Comparison of ENCODE assay signal across 28 cellular contexts in the genomic region with DNA sequence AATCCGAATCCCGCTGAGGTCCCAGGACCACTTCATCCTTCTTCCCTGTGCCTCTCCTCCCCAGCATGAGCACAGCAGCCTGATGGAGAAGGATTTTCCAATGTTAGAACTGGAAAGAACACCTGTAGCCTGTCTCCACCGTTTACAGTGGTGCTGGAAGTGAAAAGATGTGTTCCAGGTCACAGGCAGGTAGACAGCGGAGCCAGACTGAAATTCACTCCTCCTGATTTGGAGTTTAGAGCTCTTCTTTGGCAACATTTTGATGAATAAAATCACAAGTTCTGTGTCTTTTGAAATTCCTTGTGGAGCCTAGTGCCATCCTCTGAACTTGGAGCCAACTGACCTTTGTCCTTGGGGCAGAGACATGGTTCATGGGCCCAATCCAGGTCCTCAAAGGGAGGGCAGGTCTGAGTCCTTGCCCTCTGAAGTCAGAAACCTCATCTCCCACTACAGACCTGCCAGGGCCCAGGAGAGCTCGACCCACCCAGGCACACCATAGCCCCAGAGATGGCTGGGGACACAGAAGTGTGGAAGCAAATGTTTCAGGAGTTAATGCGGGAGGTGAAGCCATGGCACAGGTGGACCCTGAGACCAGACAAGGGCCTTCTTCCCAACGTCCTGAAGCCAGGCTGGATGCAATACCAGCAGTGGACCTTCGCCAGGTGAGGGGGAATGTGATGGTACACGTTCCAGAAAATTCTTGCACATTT. TPM values are rescaled to one million over a fixed set of nuclear protein-coding genes. Genes with fewer than 3 reads are reported as not detected.
DNase-seq lines count a peak whose midpoint lies in the region; ATAC-seq, FAIRE-seq and TF ChIP-seq lines count a peak whose summit lies in the region.
"Had no signal": no experiment of that assay in that cellular context is flagged by ENCODE, and none has a peak within 500 bp of the region (broad histone marks: within the 10 kb centered on the region; RNA-seq: fewer than 3 reads in every experiment).

A gene (plus strand): TSS at position 421 of the 710 bp plus-strand sequence. CDS start 87 bp downstream, at position 508.

- FAIRE-seq in astrocyte (lab: Jason Lieb, UNC): no peak
- FAIRE-seq: GM18507 had no signal

- H3K27ac Mint-ChIP-seq in stimulated activated naive CD8-positive, alpha-beta T cell treated with anti-CD3 and anti-CD28 coated beads, Interleukin-15, amount 100 ng/mL, for 72 hours: peak within 1 kb of the TSS; percentile 64 to 76
- H3K27ac Mint-ChIP-seq in astrocyte (ENCODE audit: unreplicated experiment) (peak within 1 kb of the TSS; percentile 53), neural crest cell (ENCODE audit: unreplicated experiment) (peak within 1 kb of the TSS; percentile 43)
- H3K27ac Mint-ChIP-seq: activated B cell treated with CpG ODN at 0.5 μM for 24 hours; activated CD4-positive, alpha-beta T cell treated with anti-CD3 and anti-CD28 coated beads, Interleukin-2, amount 10 ng/mL, durations not matched to agents 7 days and 5 days; activated naive CD8-positive, alpha-beta T cell treated with anti-CD3 and anti-CD28 coated beads, Interleukin-2, amount 50 U/mL, for 24 hours; activated T-cell treated with anti-CD3 and anti-CD28 coated beads, Interleukin-2, amount 50 U/mL, for 72 hours; CD4-positive, alpha-beta T cell; memory B cell had no signal

- peak within 1 kb of the TSS; percentile 78 for H3K27ac ChIP-seq in astrocyte (ENCODE audit: low read depth, low read length)
- H3K27ac ChIP-seq: coronary artery, right atrium auricular region, SJCRH30, upper lobe of left lung had no signal

- peaks cover 7% of the 10 kb centered on the region for H3K4me1 Mint-ChIP-seq in stimulated activated naive CD8-positive, alpha-beta T cell treated with anti-CD3 and anti-CD28 coated beads, Interleukin-15, amount 100 ng/mL, for 72 hours
- H3K4me1 Mint-ChIP-seq in astrocyte (ENCODE audit: low read depth, unreplicated experiment) (peaks cover 32% of the 10 kb centered on the region), neural crest cell (no peaks in the 10 kb centered on the region)

- no peaks in the 10 kb centered on the region for H3K27me3 Mint-ChIP-seq in stimulated activated naive CD8-positive, alpha-beta T cell treated with anti-CD3 and anti-CD28 coated beads, Interleukin-15, amount 100 ng/mL, for 72 hours
- peaks cover 10% of the 10 kb centered on the region for H3K27me3 Mint-ChIP-seq in astrocyte (ENCODE audit: low read depth, unreplicated experiment)
- H3K27me3 Mint-ChIP-seq in neural crest cell (ENCODE audit: low read depth): peaks cover 3% of the 10 kb centered on the region
- H3K27me3 Mint-ChIP-seq: activated B cell treated with CpG ODN at 0.5 μM for 24 hours; activated CD4-positive, alpha-beta T cell treated with anti-CD3 and anti-CD28 coated beads, Interleukin-2, amount 10 ng/mL, durations not matched to agents 7 days and 5 days; activated naive CD8-positive, alpha-beta T cell treated with anti-CD3 and anti-CD28 coated beads, Interleukin-2, amount 50 U/mL, for 24 hours; CD4-positive, alpha-beta T cell; memory B cell had no signal

- H3K4me3 Mint-ChIP-seq in stimulated activated naive CD8-positive, alpha-beta T cell treated with anti-CD3 and anti-CD28 coated beads, Interleukin-15, amount 100 ng/mL, for 72 hours: no peak within 1 kb of the TSS
- no peak within 1 kb of the TSS for H3K4me3 Mint-ChIP-seq in astrocyte (ENCODE audit: unreplicated experiment)
- no peak within 1 kb of the TSS for H3K4me3 Mint-ChIP-seq in neural crest cell
- H3K4me3 Mint-ChIP-seq: activated B cell treated with CpG ODN at 0.5 μM for 24 hours; activated CD4-positive, alpha-beta T cell treated with anti-CD3 and anti-CD28 coated beads, Interleukin-2, amount 10 ng/mL, durations not matched to agents 7 days and 5 days; activated naive CD8-positive, alpha-beta T cell treated with anti-CD3 and anti-CD28 coated beads, Interleukin-2, amount 50 U/mL, for 24 hours; activated T-cell treated with anti-CD3 and anti-CD28 coated beads, Interleukin-2, amount 50 U/mL, for 72 hours; CD4-positive, alpha-beta T cell; memory B cell had no signal

- H3K27me3 ChIP-seq in astrocyte (ENCODE audit: insufficient read depth, low read length): no peaks in the 10 kb centered on the region
- H3K27me3 ChIP-seq: right atrium auricular region, SJCRH30, upper lobe of left lung had no signal

- H4K20me1 ChIP-seq in astrocyte (ENCODE audit: insufficient read depth, low read length): no peaks in the 10 kb centered on the region

- H3K36me3 ChIP-seq in astrocyte (ENCODE audit: insufficient read depth, low read length): no peaks in the 10 kb centered on the region
- H3K36me3 ChIP-seq: right atrium auricular region, SJCRH30, upper lobe of left lung had no signal

- no peaks in the 10 kb centered on the region for H3K9me3 ChIP-seq in astrocyte (ENCODE audit: insufficient read depth, low read depth, low read length)
- H3K9me3 ChIP-seq: right atrium auricular region, SJCRH30, upper lobe of left lung had no signal

- no peak within 1 kb of the TSS for H2AFZ ChIP-seq in astrocyte (ENCODE audit: low read depth, low read length)

- TF ChIP-seq CTCF in astrocyte (IDR thresholded peaks at IDR 0.05; ENCODE audit: insufficient read depth, low read depth, low read length): no peak
- TF ChIP-seq CTCF in neural crest cell (conservative IDR thresholded peaks at IDR 0.05): no peak

- peaks cover 30% of the 10 kb centered on the region for H3K4me1 ChIP-seq in astrocyte (ENCODE audit: insufficient read depth, low read length)
- H3K4me1 ChIP-seq: upper lobe of left lung had no signal

- ATAC-seq in stimulated activated naive CD8-positive, alpha-beta T cell treated with anti-CD3 and anti-CD28 coated beads, Interleukin-15, amount 100 ng/mL, for 72 hours: no peak
- no peak for ATAC-seq in stimulated activated naive CD8-positive, alpha-beta T cell treated with anti-CD3 and anti-CD28 coated beads, Interleukin-15, Interleukin-2, amounts not matched to agents 100 U/mL and 50 U/mL, for 24 hours
- ATAC-seq: activated T-cell treated with anti-CD3 and anti-CD28 coated beads, Interleukin-2, amount 50 U/mL, for 72 hours had no signal

- H3K79me2 ChIP-seq in astrocyte (ENCODE audit: insufficient read depth, low read length): no peaks in the 10 kb centered on the region

- H3K36me3 Mint-ChIP-seq in astrocyte (ENCODE audit: low read depth, unreplicated experiment): peaks cover 1% of the 10 kb centered on the region
- peaks cover 4% of the 10 kb centered on the region for H3K36me3 Mint-ChIP-seq in neural crest cell (ENCODE audit: low read depth)
- H3K36me3 Mint-ChIP-seq: memory B cell had no signal

- DNase-seq in stimulated activated naive CD8-positive, alpha-beta T cell treated with anti-CD3 and anti-CD28 coated beads, Interleukin-15, amount 100 ng/mL, for 72 hours: no peak
- DNase-seq in stimulated activated naive CD8-positive, alpha-beta T cell treated with anti-CD3 and anti-CD28 coated beads, Interleukin-15, Interleukin-2, amounts not matched to agents 100 U/mL and 50 U/mL, for 24 hours: no peak
- DNase-seq in astrocyte (ENCODE audit: low read depth): no peak
- no peak for DNase-seq in neural crest cell (ENCODE audit: low read depth, low spot score)
- DNase-seq in NCI-H748 treated with DMSO at 0.1 percent for 48 hours (lab: John Stamatoyannopoulos, UW): no peak
- no peak for DNase-seq in T-helper 2 cell
- no peak for DNase-seq in NAMALWA (ENCODE audit: low spot score)
- DNase-seq in superior temporal gyrus (ENCODE audit: extremely low spot score): no peak
- DNase-seq: activated B cell treated with CpG ODN at 0.5 μM for 24 hours; activated CD4-positive, alpha-beta T cell treated with anti-CD3 and anti-CD28 coated beads, Interleukin-2, amount 10 ng/mL, durations not matched to agents 7 days and 5 days; activated naive CD8-positive, alpha-beta T cell treated with anti-CD3 and anti-CD28 coated beads, Interleukin-2, amount 50 U/mL, for 24 hours; activated T-cell treated with anti-CD3 and anti-CD28 coated beads, Interleukin-2, amount 50 U/mL, for 72 hours; caudate nucleus; CD4-positive, alpha-beta T cell; EL; GOT3; Kasumi-1; NCI-H446 treated with DMSO at 0.1 percent for 48 hours; SJCRH30 had no signal

- H3K9ac ChIP-seq in astrocyte (ENCODE audit: low read length): no peak within 1 kb of the TSS

- H3K9me3 Mint-ChIP-seq in stimulated activated naive CD8-positive, alpha-beta T cell treated with anti-CD3 and anti-CD28 coated beads, Interleukin-15, amount 100 ng/mL, for 72 hours: no peaks in the 10 kb centered on the region
- H3K9me3 Mint-ChIP-seq in astrocyte (ENCODE audit: unreplicated experiment) (peaks cover 4% of the 10 kb centered on the region), neural crest cell (peaks cover 2% of the 10 kb centered on the region)
- H3K9me3 Mint-ChIP-seq: activated B cell treated with CpG ODN at 0.5 μM for 24 hours; activated CD4-positive, alpha-beta T cell treated with anti-CD3 and anti-CD28 coated beads, Interleukin-2, amount 10 ng/mL, durations not matched to agents 7 days and 5 days; activated naive CD8-positive, alpha-beta T cell treated with anti-CD3 and anti-CD28 coated beads, Interleukin-2, amount 50 U/mL, for 24 hours; activated T-cell treated with anti-CD3 and anti-CD28 coated beads, Interleukin-2, amount 50 U/mL, for 72 hours; CD4-positive, alpha-beta T cell; memory B cell had no signal

- H3K4me3 ChIP-seq in astrocyte (ENCODE audit: insufficient read depth, low read depth, low read length): no peak within 1 kb of the TSS
- H3K4me3 ChIP-seq: coronary artery, right atrium auricular region, SJCRH30, upper lobe of left lung had no signal

- no peak within 1 kb of the TSS for H3K4me2 ChIP-seq in astrocyte (ENCODE audit: low read length)

RNA-seq across cellular contexts. Expression of the gene that starts here (rescaled TPM):
- total RNA-seq in astrocyte: not detected in 2 replicates
- not detected in 2 replicates for total RNA-seq in neural crest cell
- total RNA-seq: A172; activated B cell treated with CpG ODN at 0.5 μM for 24 hours; activated CD4-positive, alpha-beta T cell treated with anti-CD3 and anti-CD28 coated beads, Interleukin-2, amount 10 ng/mL, durations not matched to agents 7 days and 5 days; activated T-cell treated with anti-CD3 and anti-CD28 coated beads, Interleukin-2, amount 50 U/mL, for 72 hours; CD4-positive, alpha-beta T cell; esophagus mucosa; right atrium auricular region; RPMI7951; SJCRH30; subcutaneous adipose tissue; upper lobe of left lung had no signal
